ENCODE assay signal across 27 cellular contexts in genomic region chr2:47506024-47506423, GRCh38.
"Had no signal": no experiment of that assay in that cellular context is flagged by ENCODE, and none has a peak within 500 bp of the region (broad histone marks: within the 10 kb centered on the region; RNA-seq: fewer than 3 reads in every experiment).

No MANE protein-coding gene starts in this region.

- ATAC-seq: Panc1, Right ventricle myocardium inferior, SK-N-SH treated with all-trans-retinoic acid at 6 μM for 48 hours had no signal

- DNase-seq: MM.1S, MV-4-11, NCI-H1092, NCI-H1105, NCI-H1417 treated with DMSO at 0.1 percent for 48 hours, NCI-H1436 treated with DMSO at 0.1 percent for 48 hours, NCI-H1694 treated with DMSO at 0.1 percent for 48 hours, NCI-H187 treated with DMSO at 0.1 percent for 48 hours, NCI-H2029, NCI-H2081, NCI-H226, NCI-H446 treated with DMSO at 0.1 percent for 48 hours, NCI-H510A, NCI-H524, NCI-H526, NCI-H69, NCI-H748 treated with DMSO at 0.1 percent for 48 hours, NCI-H82, PC-9, SHP77, SIG-M5, SJCRH30 had no signal

- H3K4me1 ChIP-seq: SJCRH30 had no signal

- H3K27me3 ChIP-seq: SJCRH30 had no signal

- H3K36me3 ChIP-seq: SJCRH30 had no signal

- H3K4me2 ChIP-seq: PC-9 had no signal

- H2AFZ ChIP-seq: PC-9 had no signal

- H3K4me3 ChIP-seq: PC-9, SJCRH30, SK-N-MC had no signal

- H3K27ac ChIP-seq: PC-9, RWPE1, SJCRH30, SK-N-MC had no signal
